ENCODE assay signal across 1 cellular context in genomic region chr2:228599297-228599696, GRCh38.
TF ChIP-seq lines count a peak whose summit lies in the region.

No MANE protein-coding gene starts in this region.

TF ChIP-seq in A549, 52 proteins besides CTCF, POLR2A, EP300 and RAD21:
- TF ChIP-seq RCOR1 (IDR thresholded peaks at IDR 0.05; ENCODE audit: low read depth, low read length) (no peak), SMC3 (IDR thresholded peaks at IDR 0.05) (no peak), ZC3H11A (IDR thresholded peaks at IDR 0.05) (no peak), E2F6 (IDR thresholded peaks at IDR 0.05; ENCODE audit: borderline replicate concordance, low read depth) (no peak), RFX5 (IDR thresholded peaks at IDR 0.05) (no peak), MAX (IDR thresholded peaks at IDR 0.05) (no peak), NR3C1 (IDR thresholded peaks at IDR 0.05) (no peak), FOXS1 (CRISPR knock-in tag; IDR thresholded peaks at IDR 0.05) (no peak), EHMT2 (IDR thresholded peaks at IDR 0.05; ENCODE audit: low read depth) (no peak), TP53 (CRISPR knock-in tag; IDR thresholded peaks at IDR 0.05) (no peak)
